In genomic region chr22:42356547-42356946, GRCh38 we compare ENCODE assay signal across 17 cellular contexts.
"Had no signal": no experiment of that assay in that cellular context is flagged by ENCODE, and none has a peak within 500 bp of the region (broad histone marks: within the 10 kb centered on the region; RNA-seq: fewer than 3 reads in every experiment).

No MANE protein-coding gene starts in this region.

- H3K4me1 Mint-ChIP-seq: activated naive CD4-positive, alpha-beta T cell treated with anti-CD3 and anti-CD28 coated beads, Interleukin-2, amount 50 U/mL, for 24 hours; natural killer cell had no signal

- H3K36me3 Mint-ChIP-seq: activated naive CD4-positive, alpha-beta T cell treated with anti-CD3 and anti-CD28 coated beads, Interleukin-2, amount 50 U/mL, for 24 hours; natural killer cell; type B pancreatic cell had no signal

- H3K9me3 ChIP-seq: body of pancreas, mucosa of descending colon, spleen had no signal

- H3K27ac ChIP-seq: spleen had no signal

- H3K27me3 Mint-ChIP-seq: activated naive CD4-positive, alpha-beta T cell treated with anti-CD3 and anti-CD28 coated beads, Interleukin-2, amount 50 U/mL, for 24 hours had no signal

- DNase-seq: activated CD4-positive, alpha-beta T cell treated with anti-CD3 and anti-CD28 coated beads, Interleukin-2, amount 50 U/mL, for 4 hours; activated effector memory CD4-positive, alpha-beta T cell treated with Interleukin-2 at 50 U/mL for 16 hours; activated T-cell treated with anti-CD3 and anti-CD28 coated beads, Interleukin-2, amount 50 U/mL, for 1 hour; cerebellar nuclear complex; left colon; mucosa of descending colon; natural killer cell; nucleus accumbens; spleen; stimulated activated CD4-positive, alpha-beta T cell treated with anti-CD3 and anti-CD28 coated beads, Interleukin-1b, Interleukin-23, amount 100 ng/mL, for 48 hours; stimulated activated naive CD4-positive, alpha-beta T cell; T-helper 2 cell had no signal

- H3K27ac Mint-ChIP-seq: natural killer cell, type B pancreatic cell had no signal

- ATAC-seq: activated CD4-positive, CD25-positive, alpha-beta regulatory T cell treated with anti-CD3 and anti-CD28 coated beads, Interleukin-2, amount 50 U/mL, for 24 hours; left colon; mucosa of descending colon; natural killer cell; sciatic nerve had no signal

- H3K27me3 ChIP-seq: body of pancreas had no signal

- H3K4me3 Mint-ChIP-seq: activated naive CD4-positive, alpha-beta T cell treated with anti-CD3 and anti-CD28 coated beads, Interleukin-2, amount 50 U/mL, for 24 hours; natural killer cell; type B pancreatic cell had no signal

- H3K4me3 ChIP-seq: body of pancreas, mucosa of descending colon, spleen had no signal

- H3K9me3 Mint-ChIP-seq: activated naive CD4-positive, alpha-beta T cell treated with anti-CD3 and anti-CD28 coated beads, Interleukin-2, amount 50 U/mL, for 24 hours; natural killer cell; type B pancreatic cell had no signal

- H3K36me3 ChIP-seq: spleen had no signal
